Comparison of ENCODE assay signal across 8 cellular contexts in genomic region chr18:77207540-77207939, GRCh38. TPM values are rescaled to one million over a fixed set of nuclear protein-coding genes. Genes with fewer than 3 reads are reported as not detected.
DNase-seq lines count a peak whose midpoint lies in the region; ATAC-seq and TF ChIP-seq lines count a peak whose summit lies in the region.

No MANE protein-coding gene starts in this region.

- TF ChIP-seq POLR2A in Peyer's patch (IDR thresholded peaks at IDR 0.05) = no peak

- H3K4me1 ChIP-seq in Peyer's patch = peaks cover 0 to 24% (median 2%) of the 10 kb centered on the region in 4 donors

- H3K27me3 Mint-ChIP-seq in glutamatergic neuron (ENCODE audit: unreplicated experiment) = peaks cover 3% of the 10 kb centered on the region

- H3K36me3 Mint-ChIP-seq in glutamatergic neuron (ENCODE audit: unreplicated experiment) = no peaks in the 10 kb centered on the region

- no peaks in the 10 kb centered on the region for H3K9me3 ChIP-seq in Peyer's patch

- peaks cover 19% of the 10 kb centered on the region for H3K4me1 Mint-ChIP-seq in glutamatergic neuron (ENCODE audit: low read depth, unreplicated experiment)

- ATAC-seq in HG03159 (IDR thresholded peaks at IDR 0.05; ENCODE audit: unreplicated experiment) (peak; percentile 51), GM21619 (IDR thresholded peaks at IDR 0.05; ENCODE audit: unreplicated experiment) (no peak)

- H3K27me3 ChIP-seq in Peyer's patch = no peaks in the 10 kb centered on the region

- no peaks in the 10 kb centered on the region for H3K36me3 ChIP-seq in Peyer's patch

- H3K4me3 ChIP-seq in Peyer's patch = no peak overlapping the region

- H3K27ac ChIP-seq in Peyer's patch = peak overlapping the region; percentile 6 to 67 (median 24)

- TF ChIP-seq CTCF in Peyer's patch (IDR thresholded peaks at IDR 0.05) (peak; percentile 40 to 61 (median 48)), glutamatergic neuron (IDR thresholded peaks at IDR 0.05; ENCODE audit: partially characterized antibody, unreplicated experiment) (peak; percentile 35)

- peaks cover 2% of the 10 kb centered on the region for H3K9me3 Mint-ChIP-seq in glutamatergic neuron (ENCODE audit: unreplicated experiment)

- peak; percentile 11 for DNase-seq in NOMO-1 treated with DMSO at 0.1 percent for 48 hours (lab: John Stamatoyannopoulos, UW; ENCODE audit: unreplicated experiment)
- DNase-seq in NOMO-1 treated with dmso at 0.1 percent for 144 hours (lab: John Stamatoyannopoulos, UW; ENCODE audit: unreplicated experiment) = no peak
- peak in 2 of 3 donors; percentile 64 to 76 for DNase-seq in Peyer's patch
- peak; percentile 56 for DNase-seq in activated naive CD4-positive, alpha-beta T cell treated with Interleukin-2 at 50 U/mL for 16 hours
- no peak for DNase-seq in glutamatergic neuron
- peak; percentile 70 for DNase-seq in renal cortical epithelial cell (ENCODE audit: low read depth)

- no peak overlapping the region for H3K4me3 Mint-ChIP-seq in glutamatergic neuron (ENCODE audit: unreplicated experiment)

- no peak overlapping the region for H3K27ac Mint-ChIP-seq in glutamatergic neuron (ENCODE audit: unreplicated experiment)

RNA-seq across cellular contexts. Expression of gene GALR1, which starts 42.1 kb away (rescaled TPM):
- under 1 TPM in 2 of 4 donors, not detected in 2; 0.27 to 0.83 TPM for total RNA-seq in Peyer's patch
- 0.49 TPM for total RNA-seq in glutamatergic neuron (ENCODE audit: unreplicated experiment)
- total RNA-seq in renal cortical epithelial cell = not detected in 2 replicates

Comparison
In these comparisons a context has a peak if more than half of its experiments do, and no peak if none do; other contexts are left out.
1. DNase-seq: peak in NOMO-1 treated with DMSO at 0.1 percent for 48 hours (single experiment), Peyer's patch (2 of 3), activated naive CD4-positive, alpha-beta T cell treated with Interleukin-2 at 50 U/mL for 16 hours (single experiment) and renal cortical epithelial cell (single experiment); none in NOMO-1 treated with dmso at 0.1 percent for 144 hours (single experiment) and glutamatergic neuron (single experiment).